ENCODE assay signal across 1 cellular context in the genomic region with DNA sequence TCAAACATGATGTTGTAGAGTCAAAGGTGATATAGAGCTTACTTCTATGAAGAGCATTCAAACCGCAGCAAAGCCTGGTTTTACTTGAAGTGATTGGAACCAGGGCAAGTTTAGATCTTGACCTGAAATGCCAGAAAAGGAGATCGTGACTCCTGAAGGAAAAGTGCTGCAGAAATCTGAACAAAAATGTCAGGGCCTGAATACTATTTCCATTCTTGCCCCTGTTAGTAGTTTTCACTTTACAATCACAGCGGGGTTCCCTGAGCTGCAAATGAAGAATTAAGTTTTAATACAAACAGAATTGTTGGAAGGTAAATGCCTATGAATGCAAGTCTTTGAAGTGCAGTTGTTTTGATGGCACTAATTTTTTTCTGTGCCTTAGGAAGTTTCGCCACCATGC.
TF ChIP-seq lines count a peak whose summit lies in the region.

No MANE protein-coding gene starts in this region.

TF ChIP-seq in WTC11, 78 proteins besides CTCF, POLR2A, EP300 and RAD21 (continued from another document):
- TF ChIP-seq, protein P1, sequence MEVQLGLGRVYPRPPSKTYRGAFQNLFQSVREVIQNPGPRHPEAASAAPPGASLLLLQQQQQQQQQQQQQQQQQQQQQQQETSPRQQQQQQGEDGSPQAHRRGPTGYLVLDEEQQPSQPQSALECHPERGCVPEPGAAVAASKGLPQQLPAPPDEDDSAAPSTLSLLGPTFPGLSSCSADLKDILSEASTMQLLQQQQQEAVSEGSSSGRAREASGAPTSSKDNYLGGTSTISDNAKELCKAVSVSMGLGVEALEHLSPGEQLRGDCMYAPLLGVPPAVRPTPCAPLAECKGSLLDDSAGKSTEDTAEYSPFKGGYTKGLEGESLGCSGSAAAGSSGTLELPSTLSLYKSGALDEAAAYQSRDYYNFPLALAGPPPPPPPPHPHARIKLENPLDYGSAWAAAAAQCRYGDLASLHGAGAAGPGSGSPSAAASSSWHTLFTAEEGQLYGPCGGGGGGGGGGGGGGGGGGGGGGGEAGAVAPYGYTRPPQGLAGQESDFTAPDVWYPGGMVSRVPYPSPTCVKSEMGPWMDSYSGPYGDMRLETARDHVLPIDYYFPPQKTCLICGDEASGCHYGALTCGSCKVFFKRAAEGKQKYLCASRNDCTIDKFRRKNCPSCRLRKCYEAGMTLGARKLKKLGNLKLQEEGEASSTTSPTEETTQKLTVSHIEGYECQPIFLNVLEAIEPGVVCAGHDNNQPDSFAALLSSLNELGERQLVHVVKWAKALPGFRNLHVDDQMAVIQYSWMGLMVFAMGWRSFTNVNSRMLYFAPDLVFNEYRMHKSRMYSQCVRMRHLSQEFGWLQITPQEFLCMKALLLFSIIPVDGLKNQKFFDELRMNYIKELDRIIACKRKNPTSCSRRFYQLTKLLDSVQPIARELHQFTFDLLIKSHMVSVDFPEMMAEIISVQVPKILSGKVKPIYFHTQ (CRISPR knock-in tag; IDR thresholded peaks at IDR 0.05), result no peak
- TF ChIP-seq NR1H2 (CRISPR knock-in tag; IDR thresholded peaks at IDR 0.05) (no peak), SMAD4 (CRISPR knock-in tag; IDR thresholded peaks at IDR 0.05) (no peak), OVOL2 (CRISPR knock-in tag; IDR thresholded peaks at IDR 0.05; ENCODE audit: borderline replicate concordance) (no peak)
